Comparison of ENCODE assay signal across 24 cellular contexts in genomic region chr11:20109731-20110445, GRCh38. TPM values are rescaled to one million over a fixed set of nuclear protein-coding genes. Genes with fewer than 3 reads are reported as not detected.
DNase-seq lines count a peak whose midpoint lies in the region; ATAC-seq, FAIRE-seq and TF ChIP-seq lines count a peak whose summit lies in the region.
"Had no signal": no experiment of that assay in that cellular context is flagged by ENCODE, and none has a peak within 500 bp of the region (broad histone marks: within the 10 kb centered on the region; RNA-seq: fewer than 3 reads in every experiment).

No MANE protein-coding gene starts in this region.

- WGBS in A549 (ENCODE audit: missing lambda C conversion rate), result 82% methylated on average over 9 of the region's 9 CpGs
- 94% methylated on average over 7 of the region's 9 CpGs for WGBS in esophagus muscularis mucosa
- WGBS in sigmoid colon, 2 donors, result 95% methylated on average over 9 of the region's 9 CpGs

- H3K9me2 ChIP-seq in PC-3 (replicated peaks; ENCODE audit: low read length), result no peaks in the 10 kb centered on the region

- H3K4me3 ChIP-seq in A549, result no peak overlapping the region
- no peak overlapping the region for H3K4me3 ChIP-seq in PC-3 (ENCODE audit: low read length)
- no peak overlapping the region for H3K4me3 ChIP-seq in esophagus muscularis mucosa
- H3K4me3 ChIP-seq in sigmoid colon, result no peak overlapping the region
- H3K4me3 ChIP-seq: HAP-1, neural progenitor cell had no signal

- BruUV-seq in PC-3 (replicated peaks; lab: Mats Ljungman, UMichigan), result no TSS peak

- no peaks in the 10 kb centered on the region for H3K9me3 ChIP-seq in A549
- no peaks in the 10 kb centered on the region for H3K9me3 ChIP-seq in PC-3 (ENCODE audit: low read length)
- H3K9me3 ChIP-seq in esophagus muscularis mucosa, result no peaks in the 10 kb centered on the region
- H3K9me3 ChIP-seq in sigmoid colon, result no peaks in the 10 kb centered on the region
- H3K9me3 ChIP-seq: HAP-1 had no signal

- H2AFZ ChIP-seq in PC-3 (ENCODE audit: low read length), result no peak overlapping the region
- H2AFZ ChIP-seq: neural progenitor cell had no signal

- POLR2A ChIA-PET in A549 (lab: Yijun Ruan, JAX) (no interaction called here), PC-3 (lab: Charles Lee; ENCODE audit: unreplicated experiment) (no interaction called here)

- H3K79me2 ChIP-seq in PC-3 (ENCODE audit: low read length), result no peaks in the 10 kb centered on the region

- H3K27ac ChIP-seq in A549 (peak overlapping the region; percentile 98; a peak in 5 of 6 replicates), PC-3 (ENCODE audit: low read length) (peak overlapping the region; percentile 97; the same call in 1 of the 2 replicates), esophagus muscularis mucosa (replicated peaks in 1 of 4) (peak overlapping the region; percentile 83 to 88 (median 86)), sigmoid colon (peak overlapping the region; percentile 79 to 93 (median 88))
- H3K27ac ChIP-seq: neural progenitor cell had no signal

- peak overlapping the region; percentile 74; the same call in 2 of the 3 replicates for H3K4me2 ChIP-seq in A549
- H3K4me2 ChIP-seq in PC-3 (ENCODE audit: low read length), result peak overlapping the region; percentile 63; the same call in 1 of the 2 replicates
- H3K4me2 ChIP-seq: neural progenitor cell had no signal

- no peaks in the 10 kb centered on the region for H3K27me3 ChIP-seq in PC-3 (ENCODE audit: low read length)
- no peaks in the 10 kb centered on the region for H3K27me3 ChIP-seq in esophagus muscularis mucosa
- H3K27me3 ChIP-seq in sigmoid colon, result no peaks in the 10 kb centered on the region
- H3K27me3 ChIP-seq: neural progenitor cell had no signal

- intact Hi-C loops in PC-3 (cut with micrococcal nuclease), result loop anchor here (10.0 kb wide), 1 partner anchor 75 kb away; no protein-coding TSS in a partner anchor
- intact Hi-C loops in esophagus muscularis mucosa (cut with DNase I), result loop anchor here (5.0 kb wide), 1 partner anchor 158 kb away; no protein-coding TSS in a partner anchor
- intact Hi-C loops in sigmoid colon (cut with DNase I), result loop anchor here (5.0 kb wide), 3 partner anchors 53 to 553 kb away; no protein-coding TSS in a partner anchor

- no peaks in the 10 kb centered on the region for H4K20me1 ChIP-seq in PC-3 (ENCODE audit: low read length)

- peaks cover 14% of the 10 kb centered on the region for H3F3A ChIP-seq in PC-3 (ENCODE audit: low read length, unreplicated experiment)

- no peak for TF ChIP-seq CTCF in A549 (IDR thresholded peaks at IDR 0.05)
- no peak for TF ChIP-seq CTCF in PC-3 (conservative IDR thresholded peaks at IDR 0.05; ENCODE audit: low read depth, low read length)
- no peak for TF ChIP-seq CTCF in esophagus muscularis mucosa (IDR thresholded peaks at IDR 0.05)
- no peak for TF ChIP-seq CTCF in sigmoid colon (IDR thresholded peaks at IDR 0.05)

- TF ChIP-seq RAD21 in A549 (conservative IDR thresholded peaks at IDR 0.05 in 1 of 2, IDR thresholded peaks at IDR 0.05 in 1 of 2), result no peak

- TF ChIP-seq EP300 in A549 (IDR thresholded peaks at IDR 0.05) (no peak), esophagus muscularis mucosa (IDR thresholded peaks at IDR 0.05) (no peak), sigmoid colon (IDR thresholded peaks at IDR 0.05) (no peak)

- no peak for FAIRE-seq in A549 (lab: Jason Lieb, UNC)

- H3K9ac ChIP-seq in PC-3 (ENCODE audit: low read length), result no peak overlapping the region
- H3K9ac ChIP-seq: neural progenitor cell had no signal

- no peak for DNase-seq in A549 (ENCODE audit: low read depth in 1 of 2, low spot score in 1 of 2)
- DNase-seq in PC-3, result no peak
- DNase-seq in esophagus muscularis mucosa (ENCODE audit: extremely low spot score), result no peak
- no peak for DNase-seq in sigmoid colon
- DNase-seq in putamen (ENCODE audit: low spot score), result no peak
- no peak for DNase-seq in NCI-H187 (lab: John Stamatoyannopoulos, UW)
- no peak for DNase-seq in NCI-H69 (lab: John Stamatoyannopoulos, UW)
- DNase-seq in DMS153 treated with DMSO at 0.1 percent for 48 hours (lab: John Stamatoyannopoulos, UW; ENCODE audit: unreplicated experiment), result no peak
- DNase-seq: activated CD4-positive, CD25-positive, alpha-beta regulatory T cell treated with anti-CD3 and anti-CD28 coated beads, Interleukin-2, amount 50 U/mL, for 72 hours; activated CD8-positive, alpha-beta T cell treated with anti-CD3 and anti-CD28 coated beads for 36 hours; amniotic stem cell; Calu3; NCI-H1694; SIG-M5; stimulated activated CD4-positive, alpha-beta T cell treated with anti-CD3 and anti-CD28 coated beads, Interleukin-1b, Interleukin-23, amount 100 ng/mL, for 48 hours had no signal

- TF ChIP-seq POLR2A in A549 (IDR thresholded peaks at IDR 0.05; ENCODE audit: low read length), result no peak
- no peak for TF ChIP-seq POLR2A in esophagus muscularis mucosa (IDR thresholded peaks at IDR 0.05; ENCODE audit: low read depth)
- no peak for TF ChIP-seq POLR2A in sigmoid colon (IDR thresholded peaks at IDR 0.05)

- H3K4me1 ChIP-seq in A549 (peaks cover 42% of the 10 kb centered on the region), PC-3 (ENCODE audit: insufficient read depth, low read length) (peaks cover 35% of the 10 kb centered on the region), esophagus muscularis mucosa (peaks cover 25 to 40% (median 37%) of the 10 kb centered on the region in 4 donors), sigmoid colon (peaks cover 0 to 71% (median 59%) of the 10 kb centered on the region in 4 donors)
- H3K4me1 ChIP-seq: HAP-1, neural progenitor cell had no signal

- H3K36me3 ChIP-seq in PC-3 (ENCODE audit: low read depth, low read length) (peaks cover 18% of the 10 kb centered on the region; the same call in 1 of the 2 replicates), esophagus muscularis mucosa (peaks cover 30 to 60% (median 55%) of the 10 kb centered on the region in 4 donors), sigmoid colon (peaks cover 4 to 60% (median 28%) of the 10 kb centered on the region in 4 donors)
- H3K36me3 ChIP-seq: HAP-1, neural progenitor cell had no signal

- no peak for ATAC-seq in A549
- ATAC-seq in PC-3, result no peak

- CTCF ChIA-PET in A549 (lab: Yijun Ruan, JAX) (interaction anchor here (0.6 to 11.7 kb wide), 25 partner anchors 7 to 204 kb away, joined by 3 to 150 read pairs (median 7); no protein-coding TSS in a partner anchor), PC-3 (lab: Charles Lee) (no interaction called here)

TF ChIP-seq in A549, 52 proteins besides CTCF, POLR2A, EP300 and RAD21 (continues in another document):
- TF ChIP-seq HOXB5 (CRISPR knock-in tag; IDR thresholded peaks at IDR 0.05) (no peak), RNF2 (IDR thresholded peaks at IDR 0.05; ENCODE audit: borderline replicate concordance, low read depth) (no peak), RCOR1 (IDR thresholded peaks at IDR 0.05; ENCODE audit: low read depth, low read length) (no peak), TFCP2L1 (CRISPR knock-in tag; IDR thresholded peaks at IDR 0.05) (no peak), HMGXB4 (CRISPR knock-in tag; IDR thresholded peaks at IDR 0.05; ENCODE audit: borderline replicate concordance) (no peak), POLR2AphosphoS2 (conservative IDR thresholded peaks at IDR 0.05; ENCODE audit: low read length) (no peak), FOSL2 (IDR thresholded peaks at IDR 0.05) (no peak), FOSL2 (CRISPR knock-in tag; IDR thresholded peaks at IDR 0.05) (no peak), ELK1 (IDR thresholded peaks at IDR 0.05; ENCODE audit: low read depth, low read length) (no peak), RARB (CRISPR knock-in tag; IDR thresholded peaks at IDR 0.05) (no peak), HDAC2 (IDR thresholded peaks at IDR 0.05) (no peak), HOXB13 (CRISPR knock-in tag; IDR thresholded peaks at IDR 0.05; ENCODE audit: low read depth) (no peak), HES2 (IDR thresholded peaks at IDR 0.05) (no peak), CBX8 (IDR thresholded peaks at IDR 0.05) (no peak)

RNA-seq across cellular contexts. Expression of gene DBX1, which starts 50.4 kb away (rescaled TPM):
- not detected in 2 replicates for polyA plus RNA-seq in A549 (2011; rRNA removed)
- not detected in 2 replicates for polyA plus RNA-seq in A549 (2012; cell fraction: cytosol; rRNA removed)
- not detected in 2 replicates for polyA plus RNA-seq in A549 (2012; cell fraction: nucleus; rRNA removed)
- polyA plus RNA-seq in A549 (2017; fragmentation: RNase III; extraction: RNeasy Plus Mini Kit Qiagen cat#74134 plus additional on column Dnase treatment), result not detected in 3 replicates
- not detected in 2 replicates for polyA minus RNA-seq in A549 (2011; rRNA and poly(A)+ RNA removed)
- not detected in 2 replicates for total RNA-seq in PC-3 (2014; rRNA removed)
- total RNA-seq in esophagus muscularis mucosa, result not detected
- total RNA-seq in sigmoid colon, result not detected
- not detected for polyA plus RNA-seq in sigmoid colon
- total RNA-seq: activated CD8-positive, alpha-beta T cell treated with anti-CD3 and anti-CD28 coated beads for 36 hours; Calu3; epithelial cell of proximal tubule; lower leg skin; mucosa of gallbladder; progenitor cell of endocrine pancreas; T-cell; temporal lobe had no signal
- polyA plus RNA-seq: keratinocyte had no signal
